In genomic region chr3:195154111-195154791, GRCh38 we compare ENCODE assay signal across 8 cellular contexts.
A peak's percentile ranks its signal among the peaks of the same experiment; 100 is the strongest.
DNase-seq lines count a peak whose midpoint lies in the region; ATAC-seq and TF ChIP-seq lines count a peak whose summit lies in the region.

No MANE protein-coding gene starts in this region.

- peaks cover 0 to 3% (median 0%) of the 10 kb centered on the region in 11 experiments; a peak in 1 of 22 replicates for H3K36me3 ChIP-seq in BLaER1 treated with 17β-estradiol and CSF1 and Interleukin-3, amounts not matched to agents 10 nM and 100 nM
- no peaks in the 10 kb centered on the region for H3K36me3 ChIP-seq in aorta (ENCODE audit: control insufficient read depth in 1 of 2, insufficient read depth in 2 of 2, low read length in 1 of 2)

- DNase-seq in RWPE1 (ENCODE audit: low spot score) (no peak), fibroblast of gingiva (ENCODE audit: low read depth) (peak; percentile 63), osteocyte (ENCODE audit: extremely low spot score, unreplicated experiment) (no peak), aorta (no peak), CD14-positive monocyte (ENCODE audit: low spot score) (no peak), SW480 (ENCODE audit: low spot score) (no peak), SW 1271 (lab: John Stamatoyannopoulos, UW) (no peak)

- peak overlapping the region in 9 of 11 experiments; percentile 40 to 90 (median 72); a peak in 18 of 22 replicates for H3K27ac ChIP-seq in BLaER1 treated with 17β-estradiol and CSF1 and Interleukin-3, amounts not matched to agents 10 nM and 100 nM
- H3K27ac ChIP-seq in RWPE1 (peak overlapping the region; percentile 83), aorta (ENCODE audit: low read depth in 1 of 2, low read length in 2 of 2) (no peak overlapping the region)

- POLR2A ChIA-PET in RWPE1 (lab: Yijun Ruan, JAX; ENCODE audit: low non-redundant PET), result no interaction called here

- H3K4me1 Mint-ChIP-seq in osteocyte (ENCODE audit: unreplicated experiment) (peaks cover 56% of the 10 kb centered on the region), CD14-positive monocyte (peaks cover 58% of the 10 kb centered on the region)

- H3K4me2 ChIP-seq in BLaER1 treated with 17β-estradiol and CSF1 and Interleukin-3, amounts not matched to agents 10 nM and 100 nM, result peak overlapping the region; percentile 64 to 90 (median 83)

- no peaks in the 10 kb centered on the region for H3K27me3 ChIP-seq in BLaER1 treated with 17β-estradiol and CSF1 and Interleukin-3, amounts not matched to agents 10 nM and 100 nM
- H3K27me3 ChIP-seq in aorta (ENCODE audit: control insufficient read depth in 1 of 2, insufficient read depth in 2 of 2, low read length in 1 of 2), result no peaks in the 10 kb centered on the region

- no peak overlapping the region for H3K4me3 Mint-ChIP-seq in osteocyte (ENCODE audit: unreplicated experiment)
- no peak overlapping the region for H3K4me3 Mint-ChIP-seq in CD14-positive monocyte

- H3K36me3 Mint-ChIP-seq in osteocyte (ENCODE audit: unreplicated experiment) (peaks cover 2% of the 10 kb centered on the region), CD14-positive monocyte (peaks cover 25 to 27% of the 10 kb centered on the region in 2 donors)

- CTCF ChIA-PET in RWPE1 (lab: Yijun Ruan, JAX), result interaction anchor here (0.7 to 1.1 kb wide), 3 partner anchors 41 to 482 kb away, joined by 3 read pairs; partner anchors contain the start of gene LSG1

- H3K9me3 Mint-ChIP-seq in osteocyte (ENCODE audit: unreplicated experiment) (no peaks in the 10 kb centered on the region), CD14-positive monocyte (no peaks in the 10 kb centered on the region)

- peaks cover 0 to 11% (median 0%) of the 10 kb centered on the region in 11 experiments; a peak in 2 of 22 replicates for H4K20me1 ChIP-seq in BLaER1 treated with 17β-estradiol and CSF1 and Interleukin-3, amounts not matched to agents 10 nM and 100 nM

- H3K4me3 ChIP-seq in BLaER1 treated with 17β-estradiol and CSF1 and Interleukin-3, amounts not matched to agents 10 nM and 100 nM, result peak overlapping the region in 2 of 10 experiments; percentile 3 to 8; a peak in 2 of 20 replicates
- H3K4me3 ChIP-seq in aorta (ENCODE audit: low read length in 2 of 2), result no peak overlapping the region

- H3K27ac Mint-ChIP-seq in osteocyte (ENCODE audit: unreplicated experiment) (peak overlapping the region; percentile 78), CD14-positive monocyte (peak overlapping the region in 2 of 7 donors; percentile 44 to 46)

- H3K27me3 Mint-ChIP-seq in osteocyte (ENCODE audit: unreplicated experiment), result no peaks in the 10 kb centered on the region
- H3K27me3 Mint-ChIP-seq in CD14-positive monocyte (ENCODE audit: low read depth in 3 of 3), result peaks cover 4 to 5% (median 5%) of the 10 kb centered on the region in 3 donors

- no peak for TF ChIP-seq CTCF in RWPE1 (conservative IDR thresholded peaks at IDR 0.05; ENCODE audit: low read depth)
- TF ChIP-seq CTCF in osteocyte (IDR thresholded peaks at IDR 0.05), result no peak
- no peak for TF ChIP-seq CTCF in CD14-positive monocyte (IDR thresholded peaks at IDR 0.05)

- H3K4me1 ChIP-seq in BLaER1 treated with 17β-estradiol and CSF1 and Interleukin-3, amounts not matched to agents 10 nM and 100 nM, result peaks cover 66 to 94% (median 89%) of the 10 kb centered on the region in 10 experiments
- H3K4me1 ChIP-seq in aorta (ENCODE audit: control insufficient read depth in 1 of 2, insufficient read depth in 2 of 2, low read length in 2 of 2), result no peaks in the 10 kb centered on the region

- intact Hi-C loops in aorta (cut with DNase I), result loop anchor here (5.0 to 10.0 kb wide), 3 partner anchors 68 to 111 kb away; no protein-coding TSS in a partner anchor
- intact Hi-C loops in CD14-positive monocyte (cut with micrococcal nuclease), result no loop called here

- H3K9ac ChIP-seq in BLaER1 treated with 17β-estradiol and CSF1 and Interleukin-3, amounts not matched to agents 10 nM and 100 nM, result peak overlapping the region in 7 of 11 experiments; percentile 33 to 74 (median 72); a peak in 13 of 22 replicates

- 83 to 88% methylated on average over 16 of the region's 16 CpGs for WGBS in aorta, 2 donors

- ATAC-seq in aorta (ENCODE audit: low FRiP score), result no peak

- H3K9me3 ChIP-seq in BLaER1 treated with 17β-estradiol and CSF1 and Interleukin-3, amounts not matched to agents 10 nM and 100 nM (replicated peaks in 1 of 11), result no peaks in the 10 kb centered on the region
- no peaks in the 10 kb centered on the region for H3K9me3 ChIP-seq in aorta (ENCODE audit: control insufficient read depth, low read length)

Comparison
In these comparisons a context has a peak if more than half of its experiments do, and no peak if none do; other contexts are left out.
1. H3K27ac ChIP-seq: peak in BLaER1 treated with 17β-estradiol and CSF1 and Interleukin-3, amounts not matched to agents 10 nM and 100 nM (9 of 11) and RWPE1 (single experiment); none in aorta (0 of 2).
2. intact Hi-C loops: an anchor here in aorta (5.0 to 10.0 kb wide); none called in CD14-positive monocyte.